In genomic region chr3:32552013-32552412, GRCh38 we compare ENCODE assay signal across 24 cellular contexts.
"Had no signal": no experiment of that assay in that cellular context is flagged by ENCODE, and none has a peak within 500 bp of the region (broad histone marks: within the 10 kb centered on the region; RNA-seq: fewer than 3 reads in every experiment).

No MANE protein-coding gene starts in this region.

- H3K27me3 Mint-ChIP-seq: activated CD4-positive, alpha-beta T cell treated with anti-CD3 and anti-CD28 coated beads for 36 hours; activated naive CD8-positive, alpha-beta T cell had no signal

- H3K27ac ChIP-seq: dorsolateral prefrontal cortex, gastroesophageal sphincter, pancreas, psoas muscle, tibial nerve had no signal

- H3K4me3 ChIP-seq: dorsolateral prefrontal cortex, gastroesophageal sphincter, pancreas, psoas muscle, smooth muscle cell, tibial nerve had no signal

- DNase-seq: activated CD4-positive, alpha-beta T cell treated with anti-CD3 and anti-CD28 coated beads for 36 hours; activated CD4-positive, alpha-beta T cell treated with anti-CD3 and anti-CD28 coated beads, Interleukin-2, amount 50 U/mL, for 48 hours; activated T-cell treated with anti-CD3 and anti-CD28 coated beads, Interleukin-2, amount 50 U/mL, for 4 hours; anterior cingulate cortex; dorsolateral prefrontal cortex; effector memory CD4-positive, alpha-beta T cell; hippocampal formation; left cardiac atrium; nucleus accumbens; pancreas; psoas muscle; stimulated activated CD4-positive, alpha-beta T cell treated with anti-CD3 and anti-CD28 coated beads, Interleukin-15, amount 100 ng/mL, for 24 hours; stimulated activated CD4-positive, alpha-beta T cell treated with anti-CD3 and anti-CD28 coated beads, Interleukin-2, amount 100 ng/mL, for 24 hours; stimulated activated naive CD4-positive, alpha-beta T cell treated with Interleukin-2 at 50 U/mL for 16 hours; T-helper 2 cell had no signal

- H3K9me3 Mint-ChIP-seq: activated T-cell treated with anti-CD3 and anti-CD28 coated beads, Interleukin-2, amount 50 U/mL, for 4 hours; activated T-helper 2 cell treated with anti-CD3 and anti-CD28 coated beads, Interferon-gamma antibody, Interleukin-2, Interleukin-4, amounts not matched to agents 10 μg/mL and 5 μg/mL and 100 μg/mL, durations not matched to agents 14 hours and 24 hours and 36 hours; nephron; WTC11 had no signal

- ATAC-seq: activated CD4-positive, alpha-beta T cell treated with anti-CD3 and anti-CD28 coated beads for 36 hours; activated T-cell treated with anti-CD3 and anti-CD28 coated beads, Interleukin-2, amount 50 U/mL, for 4 hours; gastroesophageal sphincter; left cardiac atrium; pancreas; psoas muscle; WTC11 had no signal

- FAIRE-seq: bronchial epithelial cell, colon, pancreas had no signal

- H3K36me3 ChIP-seq: gastroesophageal sphincter, pancreas, tibial nerve had no signal

- H3K4me3 Mint-ChIP-seq: activated CD4-positive, alpha-beta T cell treated with anti-CD3 and anti-CD28 coated beads for 36 hours; activated naive CD8-positive, alpha-beta T cell; activated T-cell treated with anti-CD3 and anti-CD28 coated beads, Interleukin-2, amount 50 U/mL, for 4 hours; nephron; WTC11 had no signal

- H3K27ac Mint-ChIP-seq: activated CD4-positive, alpha-beta T cell treated with anti-CD3 and anti-CD28 coated beads for 36 hours; activated naive CD8-positive, alpha-beta T cell; activated T-helper 2 cell treated with anti-CD3 and anti-CD28 coated beads, Interferon-gamma antibody, Interleukin-2, Interleukin-4, amounts not matched to agents 10 μg/mL and 5 μg/mL and 100 μg/mL, durations not matched to agents 14 hours and 24 hours and 36 hours had no signal

- H3K27me3 ChIP-seq: dorsolateral prefrontal cortex, gastroesophageal sphincter, pancreas, tibial nerve had no signal

- H3K36me3 Mint-ChIP-seq: WTC11 had no signal

- H3K4me2 ChIP-seq: smooth muscle cell had no signal

- H3K9me3 ChIP-seq: gastroesophageal sphincter, pancreas, psoas muscle, tibial nerve had no signal

- H3K4me1 ChIP-seq: pancreas had no signal
